In the genomic region with DNA sequence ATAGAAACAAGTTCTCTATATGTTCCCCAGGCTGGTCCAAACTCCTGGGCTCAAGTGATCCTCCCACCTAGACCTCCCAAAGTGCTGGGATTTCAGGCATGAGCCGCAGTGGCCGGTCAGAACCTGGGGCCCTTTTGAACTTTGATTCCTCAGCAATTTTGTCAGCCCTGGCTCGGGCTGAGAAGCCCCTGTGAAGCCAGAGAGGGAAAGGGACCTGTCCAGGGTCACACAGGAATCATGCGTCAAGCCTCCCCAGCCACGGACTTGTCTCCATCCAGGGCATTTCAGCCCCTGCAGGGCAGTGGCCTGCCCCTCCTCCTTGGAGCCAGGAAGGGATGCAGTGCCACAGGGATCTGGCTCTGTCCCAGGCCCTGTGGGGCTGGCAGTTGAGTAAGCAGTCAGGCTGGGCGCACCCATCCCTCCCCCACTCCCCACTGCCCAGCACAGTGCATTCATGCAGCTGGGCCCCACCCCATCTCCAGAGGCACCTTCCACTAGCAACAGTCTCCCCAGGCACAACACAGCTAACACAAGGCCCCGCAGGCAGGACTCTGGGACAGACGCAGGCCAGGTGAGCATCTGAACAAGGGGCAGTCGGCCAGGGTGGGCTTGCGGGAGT, we compare ENCODE assay signal across 9 cellular contexts. TPM values are rescaled to one million over a fixed set of nuclear protein-coding genes. Genes with fewer than 3 reads are reported as not detected.
DNase-seq lines count a peak whose midpoint lies in the region; ATAC-seq and TF ChIP-seq lines count a peak whose summit lies in the region.
"Had no signal": no experiment of that assay in that cellular context is flagged by ENCODE, and none has a peak within 500 bp of the region (broad histone marks: within the 10 kb centered on the region; RNA-seq: fewer than 3 reads in every experiment).

A gene (plus strand): TSS at position 516 of the 619 bp plus-strand sequence. CDS start 153 bp downstream, outside the sequence.

- POLR2A ChIA-PET in activated CD8-positive, alpha-beta T cell treated with anti-CD3 and anti-CD28 coated beads, Interleukin-2, amount 10 ng/mL, durations not matched to agents 7 days and 5 days (lab: Charles Lee): no interaction called here
- POLR2A ChIA-PET in activated CD8-positive, alpha-beta T cell treated with anti-CD3 and anti-CD28 coated beads for 36 hours (lab: Charles Lee): no interaction called here

- no peak for DNase-seq in activated CD8-positive, alpha-beta T cell treated with anti-CD3 and anti-CD28 coated beads, Interleukin-2, amount 10 ng/mL, durations not matched to agents 7 days and 5 days
- no peak for DNase-seq in activated CD8-positive, alpha-beta T cell treated with anti-CD3 and anti-CD28 coated beads for 36 hours
- peak in 9 of 61 donors; percentile 4 to 27 (median 13) for DNase-seq in caudate nucleus (lab: John Stamatoyannopoulos, UW)
- DNase-seq in left lung: peak; percentile 76 to 86
- no peak for DNase-seq in type B pancreatic cell (ENCODE audit: extremely low spot score, unreplicated experiment)
- DNase-seq in OCI-M1 (lab: John Stamatoyannopoulos, UW): no peak
- no peak for DNase-seq in NCI-H2227 treated with DMSO at 0.1 percent for 48 hours (lab: John Stamatoyannopoulos, UW)

- no peaks in the 10 kb centered on the region for H3K27me3 Mint-ChIP-seq in activated CD8-positive, alpha-beta T cell treated with anti-CD3 and anti-CD28 coated beads, Interleukin-2, amount 10 ng/mL, durations not matched to agents 7 days and 5 days (ENCODE audit: low read depth)
- no peaks in the 10 kb centered on the region for H3K27me3 Mint-ChIP-seq in activated CD8-positive, alpha-beta T cell treated with anti-CD3 and anti-CD28 coated beads for 36 hours
- no peaks in the 10 kb centered on the region for H3K27me3 Mint-ChIP-seq in type B pancreatic cell

- no peak for ATAC-seq in activated CD8-positive, alpha-beta T cell treated with anti-CD3 and anti-CD28 coated beads, Interleukin-2, amount 10 ng/mL, durations not matched to agents 7 days and 5 days
- no peak for ATAC-seq in activated CD8-positive, alpha-beta T cell treated with anti-CD3 and anti-CD28 coated beads for 36 hours
- ATAC-seq in left lung: peak; percentile 92
- ATAC-seq in HG03565 (IDR thresholded peaks at IDR 0.05; ENCODE audit: unreplicated experiment): no peak

- H3K27ac Mint-ChIP-seq in activated CD8-positive, alpha-beta T cell treated with anti-CD3 and anti-CD28 coated beads, Interleukin-2, amount 10 ng/mL, durations not matched to agents 7 days and 5 days: no peak within 1 kb of the TSS
- H3K27ac Mint-ChIP-seq in activated CD8-positive, alpha-beta T cell treated with anti-CD3 and anti-CD28 coated beads for 36 hours: no peak within 1 kb of the TSS
- H3K27ac Mint-ChIP-seq in type B pancreatic cell: peak within 1 kb of the TSS; percentile 80

- H3K36me3 ChIP-seq in left lung: peaks cover 0 to 71% of the 10 kb centered on the region in 2 donors

- intact Hi-C loops in activated CD8-positive, alpha-beta T cell treated with anti-CD3 and anti-CD28 coated beads for 36 hours (cut with micrococcal nuclease): no loop called here
- intact Hi-C loops in left lung (cut with DNase I): no loop called here

- TF ChIP-seq CTCF in activated CD8-positive, alpha-beta T cell treated with anti-CD3 and anti-CD28 coated beads for 36 hours (IDR thresholded peaks at IDR 0.05): no peak
- TF ChIP-seq CTCF in left lung (IDR thresholded peaks at IDR 0.05) (no peak), type B pancreatic cell (conservative IDR thresholded peaks at IDR 0.05) (no peak)

- no peak within 1 kb of the TSS for H3K4me3 ChIP-seq in left lung
- H3K4me3 ChIP-seq: BLaER1 treated with 17β-estradiol and CSF1 and Interleukin-3, amounts not matched to agents 10 nM and 100 nM had no signal

- no peaks in the 10 kb centered on the region for H3K4me1 Mint-ChIP-seq in activated CD8-positive, alpha-beta T cell treated with anti-CD3 and anti-CD28 coated beads, Interleukin-2, amount 10 ng/mL, durations not matched to agents 7 days and 5 days (ENCODE audit: low read depth)
- H3K4me1 Mint-ChIP-seq in activated CD8-positive, alpha-beta T cell treated with anti-CD3 and anti-CD28 coated beads for 36 hours (ENCODE audit: low read depth): no peaks in the 10 kb centered on the region
- H3K4me1 Mint-ChIP-seq in type B pancreatic cell (ENCODE audit: unreplicated experiment): peaks cover 4% of the 10 kb centered on the region

- no peaks in the 10 kb centered on the region for H3K9me3 Mint-ChIP-seq in activated CD8-positive, alpha-beta T cell treated with anti-CD3 and anti-CD28 coated beads, Interleukin-2, amount 10 ng/mL, durations not matched to agents 7 days and 5 days (ENCODE audit: insufficient read depth)
- H3K9me3 Mint-ChIP-seq in activated CD8-positive, alpha-beta T cell treated with anti-CD3 and anti-CD28 coated beads for 36 hours: no peaks in the 10 kb centered on the region
- H3K9me3 Mint-ChIP-seq in type B pancreatic cell: no peaks in the 10 kb centered on the region

- H3K9me3 ChIP-seq in left lung: no peaks in the 10 kb centered on the region
- H3K9me3 ChIP-seq: BLaER1 treated with 17β-estradiol and CSF1 and Interleukin-3, amounts not matched to agents 10 nM and 100 nM had no signal

- CTCF ChIA-PET in activated CD8-positive, alpha-beta T cell treated with anti-CD3 and anti-CD28 coated beads, Interleukin-2, amount 10 ng/mL, durations not matched to agents 7 days and 5 days (lab: Charles Lee): no interaction called here
- CTCF ChIA-PET in activated CD8-positive, alpha-beta T cell treated with anti-CD3 and anti-CD28 coated beads for 36 hours (lab: Charles Lee): no interaction called here

- H3K27ac ChIP-seq in caudate nucleus (ENCODE audit: low read depth, low read length): peak within 1 kb of the TSS; percentile 15
- peak within 1 kb of the TSS in 1 of 2 donors; percentile 60 for H3K27ac ChIP-seq in left lung
- H3K27ac ChIP-seq: BLaER1 treated with 17β-estradiol and CSF1 and Interleukin-3, amounts not matched to agents 10 nM and 100 nM had no signal

- H3K4me3 Mint-ChIP-seq in activated CD8-positive, alpha-beta T cell treated with anti-CD3 and anti-CD28 coated beads, Interleukin-2, amount 10 ng/mL, durations not matched to agents 7 days and 5 days: no peak within 1 kb of the TSS
- no peak within 1 kb of the TSS for H3K4me3 Mint-ChIP-seq in activated CD8-positive, alpha-beta T cell treated with anti-CD3 and anti-CD28 coated beads for 36 hours
- H3K4me3 Mint-ChIP-seq in type B pancreatic cell: peak within 1 kb of the TSS; percentile 52

- H3K36me3 Mint-ChIP-seq in activated CD8-positive, alpha-beta T cell treated with anti-CD3 and anti-CD28 coated beads, Interleukin-2, amount 10 ng/mL, durations not matched to agents 7 days and 5 days (ENCODE audit: low read depth): peaks cover 14% of the 10 kb centered on the region
- peaks cover 2% of the 10 kb centered on the region for H3K36me3 Mint-ChIP-seq in activated CD8-positive, alpha-beta T cell treated with anti-CD3 and anti-CD28 coated beads for 36 hours (ENCODE audit: low read depth)
- no peaks in the 10 kb centered on the region for H3K36me3 Mint-ChIP-seq in type B pancreatic cell

- H3K4me1 ChIP-seq in left lung: peaks cover 0 to 7% of the 10 kb centered on the region in 2 donors

- no peaks in the 10 kb centered on the region for H3K27me3 ChIP-seq in left lung
- H3K27me3 ChIP-seq: BLaER1 treated with 17β-estradiol and CSF1 and Interleukin-3, amounts not matched to agents 10 nM and 100 nM had no signal

RNA-seq across cellular contexts. Expression of the gene that starts here (rescaled TPM):
- total RNA-seq in activated CD8-positive, alpha-beta T cell treated with anti-CD3 and anti-CD28 coated beads, Interleukin-2, amount 10 ng/mL, durations not matched to agents 7 days and 5 days: 10 to 100 TPM; 11.4 to 12.0 TPM
- total RNA-seq in activated CD8-positive, alpha-beta T cell treated with anti-CD3 and anti-CD28 coated beads for 36 hours: 1 to 10 TPM; 2.1 to 2.8 TPM
- total RNA-seq in left lung (10 to 100 TPM in 1 of 2 donors, 1 to 10 TPM in 1; 8.8 to 40.9 TPM), type B pancreatic cell (ENCODE audit: low replicate concordance) (13.9 and 14.1 TPM in 2 replicates)

Comparison
In these comparisons a context has a peak if more than half of its experiments do, and no peak if none do; other contexts are left out.
1. DNase-seq: peak in left lung (2 of 2); none in activated CD8-positive, alpha-beta T cell treated with anti-CD3 and anti-CD28 coated beads, Interleukin-2, amount 10 ng/mL, durations not matched to agents 7 days and 5 days (single experiment), activated CD8-positive, alpha-beta T cell treated with anti-CD3 and anti-CD28 coated beads for 36 hours (single experiment), type B pancreatic cell (single experiment), OCI-M1 (single experiment) and NCI-H2227 treated with DMSO at 0.1 percent for 48 hours (single experiment).